Comparison of ENCODE assay signal across 1 cellular context in the genomic region with DNA sequence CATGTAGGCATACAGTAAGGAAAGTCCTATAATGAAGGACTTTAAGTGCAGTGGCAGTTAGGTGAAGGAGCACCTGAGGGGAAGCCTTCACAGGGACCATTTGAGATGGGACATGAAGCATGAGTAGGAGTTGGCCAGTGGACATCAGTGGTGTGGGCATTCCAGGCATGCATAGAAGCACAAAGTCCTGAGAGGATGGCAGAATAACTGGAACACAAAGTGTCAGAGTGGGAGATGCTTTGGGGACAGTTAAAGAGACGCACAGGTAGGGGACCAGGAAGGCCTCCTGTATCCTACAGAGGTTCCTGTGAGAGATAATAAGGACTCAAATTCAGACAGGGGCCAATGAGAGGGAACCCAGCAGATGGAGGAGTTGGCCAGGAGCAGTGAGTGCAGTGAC.
TF ChIP-seq lines count a peak whose summit lies in the region.

No MANE protein-coding gene starts in this region.

TF ChIP-seq in K562, 482 proteins besides CTCF, POLR2A, EP300 and RAD21:
- TF ChIP-seq, protein P1, sequence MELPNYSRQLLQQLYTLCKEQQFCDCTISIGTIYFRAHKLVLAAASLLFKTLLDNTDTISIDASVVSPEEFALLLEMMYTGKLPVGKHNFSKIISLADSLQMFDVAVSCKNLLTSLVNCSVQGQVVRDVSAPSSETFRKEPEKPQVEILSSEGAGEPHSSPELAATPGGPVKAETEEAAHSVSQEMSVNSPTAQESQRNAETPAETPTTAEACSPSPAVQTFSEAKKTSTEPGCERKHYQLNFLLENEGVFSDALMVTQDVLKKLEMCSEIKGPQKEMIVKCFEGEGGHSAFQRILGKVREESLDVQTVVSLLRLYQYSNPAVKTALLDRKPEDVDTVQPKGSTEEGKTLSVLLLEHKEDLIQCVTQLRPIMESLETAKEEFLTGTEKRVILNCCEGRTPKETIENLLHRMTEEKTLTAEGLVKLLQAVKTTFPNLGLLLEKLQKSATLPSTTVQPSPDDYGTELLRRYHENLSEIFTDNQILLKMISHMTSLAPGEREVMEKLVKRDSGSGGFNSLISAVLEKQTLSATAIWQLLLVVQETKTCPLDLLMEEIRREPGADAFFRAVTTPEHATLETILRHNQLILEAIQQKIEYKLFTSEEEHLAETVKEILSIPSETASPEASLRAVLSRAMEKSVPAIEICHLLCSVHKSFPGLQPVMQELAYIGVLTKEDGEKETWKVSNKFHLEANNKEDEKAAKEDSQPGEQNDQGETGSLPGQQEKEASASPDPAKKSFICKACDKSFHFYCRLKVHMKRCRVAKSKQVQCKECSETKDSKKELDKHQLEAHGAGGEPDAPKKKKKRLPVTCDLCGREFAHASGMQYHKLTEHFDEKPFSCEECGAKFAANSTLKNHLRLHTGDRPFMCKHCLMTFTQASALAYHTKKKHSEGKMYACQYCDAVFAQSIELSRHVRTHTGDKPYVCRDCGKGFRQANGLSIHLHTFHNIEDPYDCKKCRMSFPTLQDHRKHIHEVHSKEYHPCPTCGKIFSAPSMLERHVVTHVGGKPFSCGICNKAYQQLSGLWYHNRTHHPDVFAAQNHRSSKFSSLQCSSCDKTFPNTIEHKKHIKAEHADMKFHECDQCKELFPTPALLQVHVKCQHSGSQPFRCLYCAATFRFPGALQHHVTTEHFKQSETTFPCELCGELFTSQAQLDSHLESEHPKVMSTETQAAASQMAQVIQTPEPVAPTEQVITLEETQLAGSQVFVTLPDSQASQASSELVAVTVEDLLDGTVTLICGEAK (IDR thresholded peaks at IDR 0.05) = peak; percentile 59
- TF ChIP-seq, protein P1 (CRISPR knock-in tag; IDR thresholded peaks at IDR 0.05) = no peak
- TF ChIP-seq ZBTB11 (CRISPR knock-in tag; IDR thresholded peaks at IDR 0.05) = peak in 1 of 3 experiments; percentile 48; a peak in 1 of 6 replicates
- TF ChIP-seq C11orf30 (IDR thresholded peaks at IDR 0.05; ENCODE audit: low read depth) = no peak
- TF ChIP-seq, protein P2, sequence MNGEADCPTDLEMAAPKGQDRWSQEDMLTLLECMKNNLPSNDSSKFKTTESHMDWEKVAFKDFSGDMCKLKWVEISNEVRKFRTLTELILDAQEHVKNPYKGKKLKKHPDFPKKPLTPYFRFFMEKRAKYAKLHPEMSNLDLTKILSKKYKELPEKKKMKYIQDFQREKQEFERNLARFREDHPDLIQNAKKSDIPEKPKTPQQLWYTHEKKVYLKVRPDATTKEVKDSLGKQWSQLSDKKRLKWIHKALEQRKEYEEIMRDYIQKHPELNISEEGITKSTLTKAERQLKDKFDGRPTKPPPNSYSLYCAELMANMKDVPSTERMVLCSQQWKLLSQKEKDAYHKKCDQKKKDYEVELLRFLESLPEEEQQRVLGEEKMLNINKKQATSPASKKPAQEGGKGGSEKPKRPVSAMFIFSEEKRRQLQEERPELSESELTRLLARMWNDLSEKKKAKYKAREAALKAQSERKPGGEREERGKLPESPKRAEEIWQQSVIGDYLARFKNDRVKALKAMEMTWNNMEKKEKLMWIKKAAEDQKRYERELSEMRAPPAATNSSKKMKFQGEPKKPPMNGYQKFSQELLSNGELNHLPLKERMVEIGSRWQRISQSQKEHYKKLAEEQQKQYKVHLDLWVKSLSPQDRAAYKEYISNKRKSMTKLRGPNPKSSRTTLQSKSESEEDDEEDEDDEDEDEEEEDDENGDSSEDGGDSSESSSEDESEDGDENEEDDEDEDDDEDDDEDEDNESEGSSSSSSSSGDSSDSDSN (IDR thresholded peaks at IDR 0.05; ENCODE audit: borderline replicate concordance in 1 of 2, low read depth in 2 of 2, low read length in 2 of 2) = no peak
TF ChIP-seq in K562: peak in this region for 2.
